ENCODE assay signal across 9 cellular contexts in the genomic region with DNA sequence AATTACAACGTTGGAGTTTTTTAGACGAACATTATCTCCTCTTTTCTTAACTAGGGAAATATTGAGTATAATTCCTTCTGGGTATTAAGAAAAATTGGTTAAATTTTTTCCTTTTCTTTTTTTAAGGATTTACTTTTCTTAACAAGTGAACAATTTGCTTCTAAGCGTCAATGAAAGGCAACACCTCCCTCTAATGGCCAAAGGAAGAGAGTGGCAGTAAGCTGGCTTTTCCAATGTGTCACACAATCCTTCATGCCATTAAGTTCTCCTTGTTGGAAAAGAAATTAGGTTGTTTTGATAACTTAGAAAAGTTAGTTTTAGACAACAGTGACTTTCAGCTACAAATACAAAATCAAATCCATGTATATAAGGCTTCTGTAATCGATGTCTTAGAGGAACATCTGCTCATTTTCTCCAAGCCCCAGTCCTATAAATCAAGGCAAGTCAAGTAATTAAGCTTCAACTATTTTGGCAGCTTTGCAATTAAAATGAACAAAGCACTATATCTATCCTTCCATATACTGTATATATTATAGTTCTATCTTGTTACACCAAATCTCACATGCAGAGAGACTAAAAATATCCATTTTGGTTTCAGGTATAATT.
A peak's percentile ranks its signal among the peaks of the same experiment; 100 is the strongest.
DNase-seq lines count a peak whose midpoint lies in the region; ATAC-seq, FAIRE-seq and TF ChIP-seq lines count a peak whose summit lies in the region.
"Had no signal": no experiment of that assay in that cellular context is flagged by ENCODE, and none has a peak within 500 bp of the region (broad histone marks: within the 10 kb centered on the region; RNA-seq: fewer than 3 reads in every experiment).

No MANE protein-coding gene starts in this region.

- no peaks in the 10 kb centered on the region for H3K79me2 ChIP-seq in mesendoderm (ENCODE audit: control insufficient read depth, insufficient read depth, low read length)

- H3K4me2 ChIP-seq in mesendoderm (ENCODE audit: low read length): no peak overlapping the region

- no peaks in the 10 kb centered on the region for H3K36me3 ChIP-seq in mesendoderm (ENCODE audit: control insufficient read depth, insufficient read depth, low read length)

- no peak overlapping the region for H3K4me3 Mint-ChIP-seq in natural killer cell
- H3K4me3 Mint-ChIP-seq in natural killer cell treated with Interleukin-12 subunit alpha and Interleukin-12 subunit beta and Interleukin-15 and Interleukin-18, amount 100 ng/mL, for 72 hours: no peak overlapping the region
- H3K4me3 Mint-ChIP-seq in activated CD4-positive, alpha-beta memory T cell treated with anti-CD3 and anti-CD28 coated beads for 36 hours: no peak overlapping the region
- H3K4me3 Mint-ChIP-seq: central memory CD8-positive, alpha-beta T cell had no signal

- DNase-seq in natural killer cell: no peak
- DNase-seq in natural killer cell treated with Interleukin-12 subunit alpha and Interleukin-12 subunit beta and Interleukin-15 and Interleukin-18, amount 100 ng/mL, for 72 hours (ENCODE audit: low spot score): no peak
- peak; percentile 41 for DNase-seq in NCI-H446 treated with DMSO at 0.1 percent for 48 hours (lab: John Stamatoyannopoulos, UW)
- peak; percentile 68 for DNase-seq in mesendoderm
- DNase-seq in activated CD4-positive, alpha-beta T cell treated with anti-CD3 and anti-CD28 coated beads, Interleukin-2, amount 50 U/mL, for 1 hour: no peak
- DNase-seq in activated CD4-positive, alpha-beta memory T cell treated with anti-CD3 and anti-CD28 coated beads for 36 hours: no peak

- H2BK15ac ChIP-seq in mesendoderm (replicated peaks; ENCODE audit: low read depth): no peak overlapping the region

- H3K23ac ChIP-seq in mesendoderm (ENCODE audit: low read length): no peak overlapping the region

- POLR2A ChIA-PET in activated CD4-positive, alpha-beta memory T cell treated with anti-CD3 and anti-CD28 coated beads for 36 hours (lab: Charles Lee): no interaction called here

- no peaks in the 10 kb centered on the region for H3K9me3 Mint-ChIP-seq in natural killer cell
- H3K9me3 Mint-ChIP-seq in natural killer cell treated with Interleukin-12 subunit alpha and Interleukin-12 subunit beta and Interleukin-15 and Interleukin-18, amount 100 ng/mL, for 72 hours: no peaks in the 10 kb centered on the region
- H3K9me3 Mint-ChIP-seq in activated CD4-positive, alpha-beta memory T cell treated with anti-CD3 and anti-CD28 coated beads for 36 hours: no peaks in the 10 kb centered on the region
- H3K9me3 Mint-ChIP-seq: central memory CD8-positive, alpha-beta T cell had no signal

- H3K36me3 Mint-ChIP-seq in natural killer cell: peaks cover 13% of the 10 kb centered on the region
- peaks cover 15% of the 10 kb centered on the region for H3K36me3 Mint-ChIP-seq in natural killer cell treated with Interleukin-12 subunit alpha and Interleukin-12 subunit beta and Interleukin-15 and Interleukin-18, amount 100 ng/mL, for 72 hours
- H3K36me3 Mint-ChIP-seq in activated CD4-positive, alpha-beta memory T cell treated with anti-CD3 and anti-CD28 coated beads for 36 hours: peaks cover 13% of the 10 kb centered on the region

- FAIRE-seq in colon (lab: Jason Lieb, UNC): peak; percentile 92

- no peak overlapping the region for H2AK5ac ChIP-seq in mesendoderm (ENCODE audit: low read length)

- H3K4ac ChIP-seq in mesendoderm (ENCODE audit: low read depth, low read length): no peak overlapping the region

- no peak overlapping the region for H3K27ac ChIP-seq in mesendoderm (ENCODE audit: low read depth, low read length)

- no peak overlapping the region for H3K4me3 ChIP-seq in mesendoderm (ENCODE audit: low read length)

- no peak overlapping the region for H2BK120ac ChIP-seq in mesendoderm (ENCODE audit: low read depth, low read length)

- CTCF ChIA-PET in activated CD4-positive, alpha-beta memory T cell treated with anti-CD3 and anti-CD28 coated beads for 36 hours (lab: Charles Lee): interaction anchor here (0.7 kb wide), 2 partner anchors 466 to 616 kb away, joined by 3 read pairs; no protein-coding TSS in a partner anchor

- H3K4me1 ChIP-seq in mesendoderm (ENCODE audit: control insufficient read depth, low read depth, low read length): peaks cover 4% of the 10 kb centered on the region

- intact Hi-C loops in natural killer cell (cut with micrococcal nuclease): no loop called here
- intact Hi-C loops in activated CD4-positive, alpha-beta memory T cell treated with anti-CD3 and anti-CD28 coated beads for 36 hours (cut with micrococcal nuclease): no loop called here

- no CpG with 5 or more reads among the region's 4 CpGs for WGBS in mesendoderm (ENCODE audit: extremely low coverage, insufficient coverage, low lambda C conversion rate)

- no peak overlapping the region for H3K9ac ChIP-seq in mesendoderm (ENCODE audit: low read length)

- H3K27me3 Mint-ChIP-seq in natural killer cell (ENCODE audit: low read depth in 2 of 2): no peaks in the 10 kb centered on the region
- no peaks in the 10 kb centered on the region for H3K27me3 Mint-ChIP-seq in natural killer cell treated with Interleukin-12 subunit alpha and Interleukin-12 subunit beta and Interleukin-15 and Interleukin-18, amount 100 ng/mL, for 72 hours
- no peaks in the 10 kb centered on the region for H3K27me3 Mint-ChIP-seq in activated CD4-positive, alpha-beta memory T cell treated with anti-CD3 and anti-CD28 coated beads for 36 hours
- H3K27me3 Mint-ChIP-seq: central memory CD8-positive, alpha-beta T cell had no signal

- H3K27me3 ChIP-seq in mesendoderm (ENCODE audit: insufficient read depth, low read length, poor library complexity): no peaks in the 10 kb centered on the region

- H3K18ac ChIP-seq in mesendoderm (ENCODE audit: low read length): no peak overlapping the region

- H3K56ac ChIP-seq in mesendoderm (ENCODE audit: low read length): no peak overlapping the region

- H3K79me1 ChIP-seq in mesendoderm (ENCODE audit: low read length): no peaks in the 10 kb centered on the region

- no peak overlapping the region for H4K8ac ChIP-seq in mesendoderm (ENCODE audit: low read depth, low read length)

- no peak overlapping the region for H2BK5ac ChIP-seq in mesendoderm (ENCODE audit: low read length)

- no peak overlapping the region for H3K27ac Mint-ChIP-seq in natural killer cell
- H3K27ac Mint-ChIP-seq in natural killer cell treated with Interleukin-12 subunit alpha and Interleukin-12 subunit beta and Interleukin-15 and Interleukin-18, amount 100 ng/mL, for 72 hours: no peak overlapping the region
- H3K27ac Mint-ChIP-seq in activated CD4-positive, alpha-beta memory T cell treated with anti-CD3 and anti-CD28 coated beads for 36 hours: no peak overlapping the region

- no peak for ATAC-seq in natural killer cell
- no peak for ATAC-seq in natural killer cell treated with Interleukin-12 subunit alpha and Interleukin-12 subunit beta and Interleukin-15 and Interleukin-18, amount 100 ng/mL, for 72 hours
- no peak for ATAC-seq in HG03039 (IDR thresholded peaks at IDR 0.05; ENCODE audit: unreplicated experiment)

- H4K5ac ChIP-seq in mesendoderm (ENCODE audit: low read length): no peak overlapping the region

- peak; percentile 34 for TF ChIP-seq CTCF in natural killer cell (IDR thresholded peaks at IDR 0.05)

- H3K4me1 Mint-ChIP-seq in natural killer cell: no peaks in the 10 kb centered on the region
- peaks cover 0 to 5% of the 10 kb centered on the region in 2 donors for H3K4me1 Mint-ChIP-seq in natural killer cell treated with Interleukin-12 subunit alpha and Interleukin-12 subunit beta and Interleukin-15 and Interleukin-18, amount 100 ng/mL, for 72 hours (ENCODE audit: low read depth in 2 of 2)
- peaks cover 13% of the 10 kb centered on the region for H3K4me1 Mint-ChIP-seq in activated CD4-positive, alpha-beta memory T cell treated with anti-CD3 and anti-CD28 coated beads for 36 hours (ENCODE audit: low read depth)
- H3K4me1 Mint-ChIP-seq: central memory CD8-positive, alpha-beta T cell had no signal

Comparison
In these comparisons a context has a peak if more than half of its experiments do, and no peak if none do; other contexts are left out.
1. DNase-seq: peak in NCI-H446 treated with DMSO at 0.1 percent for 48 hours (single experiment) and mesendoderm (single experiment); none in natural killer cell (single experiment), natural killer cell treated with Interleukin-12 subunit alpha and Interleukin-12 subunit beta and Interleukin-15 and Interleukin-18, amount 100 ng/mL, for 72 hours (single experiment), activated CD4-positive, alpha-beta T cell treated with anti-CD3 and anti-CD28 coated beads, Interleukin-2, amount 50 U/mL, for 1 hour (single experiment) and activated CD4-positive, alpha-beta memory T cell treated with anti-CD3 and anti-CD28 coated beads for 36 hours (single experiment).